Comparison of ENCODE assay signal across 2 cellular contexts in the genomic region with DNA sequence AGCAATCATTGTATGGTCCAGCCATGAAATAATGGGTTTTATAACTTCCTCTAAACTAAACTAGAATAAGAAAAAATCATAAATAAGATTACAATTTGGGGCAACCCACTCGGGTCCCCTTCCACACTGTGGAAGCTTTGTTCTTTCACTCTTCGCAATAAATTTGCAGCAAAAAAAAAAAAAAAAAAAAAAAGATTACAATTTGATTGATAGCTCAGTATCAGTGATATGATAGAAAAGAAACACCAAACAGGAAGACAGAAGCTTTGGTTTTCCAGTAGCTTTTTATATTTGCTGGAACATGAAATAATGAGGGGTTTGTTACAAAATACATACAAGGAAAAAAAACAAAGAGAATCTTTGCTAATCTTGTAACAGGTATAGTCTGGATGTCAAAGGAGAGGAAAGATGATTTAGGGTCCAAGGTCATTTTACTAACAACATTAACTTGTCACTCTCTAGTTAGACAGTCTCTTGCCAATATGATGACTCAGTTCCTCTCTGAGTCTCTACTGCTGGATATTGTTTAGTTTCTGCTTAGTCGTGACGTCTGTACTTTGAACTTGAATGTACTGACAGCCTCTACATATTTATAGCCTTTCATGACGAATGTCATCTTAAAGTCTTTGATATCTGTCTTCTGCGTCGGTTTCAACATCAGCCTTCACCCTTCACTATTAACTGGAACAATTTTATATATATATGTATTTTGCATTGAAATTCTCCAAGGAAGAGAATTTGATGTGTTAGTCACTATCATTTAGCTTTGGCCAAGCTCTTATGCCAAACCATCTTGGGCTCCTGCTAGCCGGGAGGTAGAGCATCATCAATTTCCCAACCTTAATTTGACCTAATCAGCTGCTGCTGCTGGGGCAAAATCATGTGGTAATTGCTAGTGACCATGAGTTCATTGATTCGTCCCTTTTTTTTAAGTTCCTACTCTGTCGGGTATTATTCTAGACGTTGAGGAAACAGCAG.
TF ChIP-seq lines count a peak whose summit lies in the region.

No MANE protein-coding gene starts in this region.

TF ChIP-seq in neural cell, 6 proteins besides CTCF, POLR2A, EP300 and RAD21 (continued from another document):
- TF ChIP-seq, protein P1, sequence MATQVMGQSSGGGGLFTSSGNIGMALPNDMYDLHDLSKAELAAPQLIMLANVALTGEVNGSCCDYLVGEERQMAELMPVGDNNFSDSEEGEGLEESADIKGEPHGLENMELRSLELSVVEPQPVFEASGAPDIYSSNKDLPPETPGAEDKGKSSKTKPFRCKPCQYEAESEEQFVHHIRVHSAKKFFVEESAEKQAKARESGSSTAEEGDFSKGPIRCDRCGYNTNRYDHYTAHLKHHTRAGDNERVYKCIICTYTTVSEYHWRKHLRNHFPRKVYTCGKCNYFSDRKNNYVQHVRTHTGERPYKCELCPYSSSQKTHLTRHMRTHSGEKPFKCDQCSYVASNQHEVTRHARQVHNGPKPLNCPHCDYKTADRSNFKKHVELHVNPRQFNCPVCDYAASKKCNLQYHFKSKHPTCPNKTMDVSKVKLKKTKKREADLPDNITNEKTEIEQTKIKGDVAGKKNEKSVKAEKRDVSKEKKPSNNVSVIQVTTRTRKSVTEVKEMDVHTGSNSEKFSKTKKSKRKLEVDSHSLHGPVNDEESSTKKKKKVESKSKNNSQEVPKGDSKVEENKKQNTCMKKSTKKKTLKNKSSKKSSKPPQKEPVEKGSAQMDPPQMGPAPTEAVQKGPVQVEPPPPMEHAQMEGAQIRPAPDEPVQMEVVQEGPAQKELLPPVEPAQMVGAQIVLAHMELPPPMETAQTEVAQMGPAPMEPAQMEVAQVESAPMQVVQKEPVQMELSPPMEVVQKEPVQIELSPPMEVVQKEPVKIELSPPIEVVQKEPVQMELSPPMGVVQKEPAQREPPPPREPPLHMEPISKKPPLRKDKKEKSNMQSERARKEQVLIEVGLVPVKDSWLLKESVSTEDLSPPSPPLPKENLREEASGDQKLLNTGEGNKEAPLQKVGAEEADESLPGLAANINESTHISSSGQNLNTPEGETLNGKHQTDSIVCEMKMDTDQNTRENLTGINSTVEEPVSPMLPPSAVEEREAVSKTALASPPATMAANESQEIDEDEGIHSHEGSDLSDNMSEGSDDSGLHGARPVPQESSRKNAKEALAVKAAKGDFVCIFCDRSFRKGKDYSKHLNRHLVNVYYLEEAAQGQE (IDR thresholded peaks at IDR 0.05; ENCODE audit: borderline replicate concordance): no peak

TF ChIP-seq in GM23338, 12 proteins besides CTCF, POLR2A, EP300 and RAD21 (continued from another document):
- TF ChIP-seq, protein P2, sequence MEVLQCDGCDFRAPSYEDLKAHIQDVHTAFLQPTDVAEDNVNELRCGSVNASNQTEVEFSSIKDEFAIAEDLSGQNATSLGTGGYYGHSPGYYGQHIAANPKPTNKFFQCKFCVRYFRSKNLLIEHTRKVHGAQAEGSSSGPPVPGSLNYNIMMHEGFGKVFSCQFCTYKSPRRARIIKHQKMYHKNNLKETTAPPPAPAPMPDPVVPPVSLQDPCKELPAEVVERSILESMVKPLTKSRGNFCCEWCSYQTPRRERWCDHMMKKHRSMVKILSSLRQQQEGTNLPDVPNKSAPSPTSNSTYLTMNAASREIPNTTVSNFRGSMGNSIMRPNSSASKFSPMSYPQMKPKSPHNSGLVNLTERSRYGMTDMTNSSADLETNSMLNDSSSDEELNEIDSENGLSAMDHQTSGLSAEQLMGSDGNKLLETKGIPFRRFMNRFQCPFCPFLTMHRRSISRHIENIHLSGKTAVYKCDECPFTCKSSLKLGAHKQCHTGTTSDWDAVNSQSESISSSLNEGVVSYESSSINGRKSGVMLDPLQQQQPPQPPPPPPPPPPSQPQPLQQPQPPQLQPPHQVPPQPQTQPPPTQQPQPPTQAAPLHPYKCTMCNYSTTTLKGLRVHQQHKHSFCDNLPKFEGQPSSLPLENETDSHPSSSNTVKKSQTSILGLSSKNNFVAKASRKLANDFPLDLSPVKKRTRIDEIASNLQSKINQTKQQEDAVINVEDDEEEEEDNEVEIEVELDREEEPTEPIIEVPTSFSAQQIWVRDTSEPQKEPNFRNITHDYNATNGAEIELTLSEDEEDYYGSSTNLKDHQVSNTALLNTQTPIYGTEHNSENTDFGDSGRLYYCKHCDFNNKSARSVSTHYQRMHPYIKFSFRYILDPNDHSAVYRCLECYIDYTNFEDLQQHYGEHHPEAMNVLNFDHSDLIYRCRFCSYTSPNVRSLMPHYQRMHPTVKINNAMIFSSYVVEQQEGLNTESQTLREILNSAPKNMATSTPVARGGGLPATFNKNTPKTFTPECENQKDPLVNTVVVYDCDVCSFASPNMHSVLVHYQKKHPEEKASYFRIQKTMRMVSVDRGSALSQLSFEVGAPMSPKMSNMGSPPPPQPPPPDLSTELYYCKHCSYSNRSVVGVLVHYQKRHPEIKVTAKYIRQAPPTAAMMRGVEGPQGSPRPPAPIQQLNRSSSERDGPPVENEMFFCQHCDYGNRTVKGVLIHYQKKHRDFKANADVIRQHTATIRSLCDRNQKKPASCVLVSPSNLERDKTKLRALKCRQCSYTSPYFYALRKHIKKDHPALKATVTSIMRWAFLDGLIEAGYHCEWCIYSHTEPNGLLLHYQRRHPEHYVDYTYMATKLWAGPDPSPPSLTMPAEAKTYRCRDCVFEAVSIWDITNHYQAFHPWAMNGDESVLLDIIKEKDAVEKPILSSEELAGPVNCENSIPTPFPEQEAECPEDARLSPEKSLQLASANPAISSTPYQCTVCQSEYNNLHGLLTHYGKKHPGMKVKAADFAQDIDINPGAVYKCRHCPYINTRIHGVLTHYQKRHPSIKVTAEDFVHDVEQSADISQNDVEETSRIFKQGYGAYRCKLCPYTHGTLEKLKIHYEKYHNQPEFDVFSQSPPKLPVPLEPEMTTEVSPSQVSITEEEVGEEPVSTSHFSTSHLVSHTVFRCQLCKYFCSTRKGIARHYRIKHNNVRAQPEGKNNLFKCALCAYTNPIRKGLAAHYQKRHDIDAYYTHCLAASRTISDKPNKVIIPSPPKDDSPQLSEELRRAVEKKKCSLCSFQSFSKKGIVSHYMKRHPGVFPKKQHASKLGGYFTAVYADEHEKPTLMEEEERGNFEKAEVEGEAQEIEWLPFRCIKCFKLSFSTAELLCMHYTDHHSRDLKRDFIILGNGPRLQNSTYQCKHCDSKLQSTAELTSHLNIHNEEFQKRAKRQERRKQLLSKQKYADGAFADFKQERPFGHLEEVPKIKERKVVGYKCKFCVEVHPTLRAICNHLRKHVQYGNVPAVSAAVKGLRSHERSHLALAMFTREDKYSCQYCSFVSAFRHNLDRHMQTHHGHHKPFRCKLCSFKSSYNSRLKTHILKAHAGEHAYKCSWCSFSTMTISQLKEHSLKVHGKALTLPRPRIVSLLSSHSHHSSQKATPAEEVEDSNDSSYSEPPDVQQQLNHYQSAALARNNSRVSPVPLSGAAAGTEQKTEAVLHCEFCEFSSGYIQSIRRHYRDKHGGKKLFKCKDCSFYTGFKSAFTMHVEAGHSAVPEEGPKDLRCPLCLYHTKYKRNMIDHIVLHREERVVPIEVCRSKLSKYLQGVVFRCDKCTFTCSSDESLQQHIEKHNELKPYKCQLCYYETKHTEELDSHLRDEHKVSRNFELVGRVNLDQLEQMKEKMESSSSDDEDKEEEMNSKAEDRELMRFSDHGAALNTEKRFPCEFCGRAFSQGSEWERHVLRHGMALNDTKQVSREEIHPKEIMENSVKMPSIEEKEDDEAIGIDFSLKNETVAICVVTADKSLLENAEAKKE (CRISPR knock-in tag; IDR thresholded peaks at IDR 0.05): no peak
- TF ChIP-seq JUNB (IDR thresholded peaks at IDR 0.05; ENCODE audit: unreplicated experiment): no peak
- no peak for TF ChIP-seq EZH2 (IDR thresholded peaks at IDR 0.05; ENCODE audit: low read depth, unreplicated experiment)
- no peak for TF ChIP-seq STAT1 (IDR thresholded peaks at IDR 0.05; ENCODE audit: unreplicated experiment)
- TF ChIP-seq POLR2AphosphoS5 (IDR thresholded peaks at IDR 0.05; ENCODE audit: low read depth): no peak
- no peak for TF ChIP-seq ZNF114 (CRISPR knock-in tag; IDR thresholded peaks at IDR 0.05)
- no peak for TF ChIP-seq ZNF331 (CRISPR knock-in tag; IDR thresholded peaks at IDR 0.05; ENCODE audit: low read depth)
- no peak for TF ChIP-seq EZH2phosphoT487 (IDR thresholded peaks at IDR 0.05; ENCODE audit: unreplicated experiment)
- no peak for TF ChIP-seq CREB1 (CRISPR knock-in tag; IDR thresholded peaks at IDR 0.05; ENCODE audit: low read depth)
- TF ChIP-seq, protein P3, sequence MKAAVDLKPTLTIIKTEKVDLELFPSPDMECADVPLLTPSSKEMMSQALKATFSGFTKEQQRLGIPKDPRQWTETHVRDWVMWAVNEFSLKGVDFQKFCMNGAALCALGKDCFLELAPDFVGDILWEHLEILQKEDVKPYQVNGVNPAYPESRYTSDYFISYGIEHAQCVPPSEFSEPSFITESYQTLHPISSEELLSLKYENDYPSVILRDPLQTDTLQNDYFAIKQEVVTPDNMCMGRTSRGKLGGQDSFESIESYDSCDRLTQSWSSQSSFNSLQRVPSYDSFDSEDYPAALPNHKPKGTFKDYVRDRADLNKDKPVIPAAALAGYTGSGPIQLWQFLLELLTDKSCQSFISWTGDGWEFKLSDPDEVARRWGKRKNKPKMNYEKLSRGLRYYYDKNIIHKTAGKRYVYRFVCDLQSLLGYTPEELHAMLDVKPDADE (IDR thresholded peaks at IDR 0.05): no peak
- no peak for TF ChIP-seq NANOG (IDR thresholded peaks at IDR 0.05; ENCODE audit: borderline replicate concordance)
